30 cellular contexts compared by ENCODE assay signal in genomic region chr13:99734013-99734693, GRCh38.
A peak's percentile ranks its signal among the peaks of the same experiment; 100 is the strongest.
DNase-seq lines count a peak whose midpoint lies in the region; ATAC-seq and FAIRE-seq lines count a peak whose summit lies in the region.
"Had no signal": no experiment of that assay in that cellular context is flagged by ENCODE, and none has a peak within 500 bp of the region (broad histone marks: within the 10 kb centered on the region; RNA-seq: fewer than 3 reads in every experiment).

No MANE protein-coding gene starts in this region.

- no peaks in the 10 kb centered on the region for H3K27me3 ChIP-seq in Karpas-422 (ENCODE audit: low read length)
- H3K27me3 ChIP-seq in iPS-20b (ENCODE audit: insufficient read depth, low read length), result no peaks in the 10 kb centered on the region
- H3K27me3 ChIP-seq in neuronal stem cell (ENCODE audit: control insufficient read depth in 3 of 3, insufficient read depth in 3 of 3, low read depth in 1 of 3, low read length in 3 of 3), result no peaks in the 10 kb centered on the region
- H3K27me3 ChIP-seq: BE2C, MG63 had no signal

- no peak overlapping the region for H3K14ac ChIP-seq in neuronal stem cell (ENCODE audit: low read length)

- no peak overlapping the region for H2AK5ac ChIP-seq in neuronal stem cell (ENCODE audit: low read depth, low read length)

- H4K20me1 ChIP-seq in Karpas-422 (ENCODE audit: insufficient read depth, low read depth, low read length), result no peaks in the 10 kb centered on the region

- H4K91ac ChIP-seq in neuronal stem cell (ENCODE audit: low read depth, low read length, poor library complexity), result no peak overlapping the region

- no peak for ATAC-seq in esophagus mucosa

- no peak overlapping the region for H4K8ac ChIP-seq in neuronal stem cell (ENCODE audit: low read depth, low read length)

- H3K9me2 ChIP-seq in Karpas-422 (replicated peaks; ENCODE audit: insufficient read depth, low read length), result no peaks in the 10 kb centered on the region

- H2AFZ ChIP-seq in Karpas-422 (ENCODE audit: low read length) (0 out of 2 replicates have a peak overlapping the region, but pooled peaks have one; percentile 31), neuronal stem cell (ENCODE audit: low read length) (peak overlapping the region; percentile 49)
- H2AFZ ChIP-seq: PC-9 had no signal

- no peak overlapping the region for H2BK12ac ChIP-seq in neuronal stem cell (ENCODE audit: low read length)

- H3K79me1 ChIP-seq in neuronal stem cell (ENCODE audit: low read depth, low read length), result peaks cover 3% of the 10 kb centered on the region

- no peak overlapping the region for H2BK15ac ChIP-seq in neuronal stem cell (ENCODE audit: low read length)

- H3K18ac ChIP-seq in neuronal stem cell (ENCODE audit: low read length), result no peak overlapping the region

- H3K4me1 ChIP-seq in Karpas-422 (ENCODE audit: low read length) (peaks cover 75% of the 10 kb centered on the region), iPS-20b (ENCODE audit: insufficient read depth, low read length) (peaks cover 39% of the 10 kb centered on the region; the same call in 1 of the 2 replicates), neuronal stem cell (ENCODE audit: control insufficient read depth in 2 of 2, insufficient read depth in 1 of 2, low read depth in 1 of 2, low read length in 2 of 2) (peaks cover 17 to 24% of the 10 kb centered on the region in 2 donors)
- H3K4me1 ChIP-seq: BE2C, SJSA1 had no signal

- H3K4me2 ChIP-seq in Karpas-422 (ENCODE audit: low read depth, low read length, poor library complexity, severe bottlenecking) (peak overlapping the region; percentile 49), neuronal stem cell (ENCODE audit: insufficient read depth, low read length, poor library complexity, severe bottlenecking) (no peak overlapping the region)
- H3K4me2 ChIP-seq: PC-9 had no signal

- no peaks in the 10 kb centered on the region for H3K36me3 ChIP-seq in Karpas-422 (ENCODE audit: insufficient read depth, low read length)
- no peaks in the 10 kb centered on the region for H3K36me3 ChIP-seq in iPS-20b (ENCODE audit: insufficient read depth, low read depth, low read length)
- no peaks in the 10 kb centered on the region for H3K36me3 ChIP-seq in neuronal stem cell (replicated peaks in 1 of 2; ENCODE audit: control insufficient read depth in 2 of 2, insufficient read depth in 2 of 2, low read length in 2 of 2)
- H3K36me3 ChIP-seq: BE2C, MG63, SJSA1 had no signal

- no peak overlapping the region for H2BK120ac ChIP-seq in neuronal stem cell (ENCODE audit: low read depth, low read length)

- peak overlapping the region; percentile 79 for H3K27ac ChIP-seq in Karpas-422 (ENCODE audit: low read length)
- peak overlapping the region; percentile 35 for H3K27ac ChIP-seq in iPS-20b (ENCODE audit: low read length)
- no peak overlapping the region for H3K27ac ChIP-seq in neuronal stem cell (replicated peaks; ENCODE audit: low read length)
- H3K27ac ChIP-seq: HL-60, PC-9, SJSA1 had no signal

- H2BK5ac ChIP-seq in neuronal stem cell (ENCODE audit: low read length), result no peak overlapping the region

- no peaks in the 10 kb centered on the region for H3K9me3 ChIP-seq in Karpas-422 (ENCODE audit: low read length)
- no peaks in the 10 kb centered on the region for H3K9me3 ChIP-seq in iPS-20b (ENCODE audit: insufficient read depth, low read depth, low read length)
- no peaks in the 10 kb centered on the region for H3K9me3 ChIP-seq in neuronal stem cell (replicated peaks in 1 of 2; ENCODE audit: control insufficient read depth in 2 of 2, insufficient read depth in 1 of 2, low read depth in 1 of 2, low read length in 2 of 2)
- H3K9me3 ChIP-seq: BE2C, MG63, SJSA1 had no signal

- DNase-seq in Karpas-422 (peak; percentile 60), neuronal stem cell (ENCODE audit: low spot score) (no peak), SKM-1 treated with dmso at 0.1 percent for 144 hours (lab: John Stamatoyannopoulos, UW; ENCODE audit: unreplicated experiment) (no peak), SK-N-DZ (ENCODE audit: low spot score) (no peak)
- DNase-seq: 8988T; ACHN; BE2C; CD8-positive, alpha-beta memory T cell; DMS 273 treated with DMSO at 0.1 percent for 48 hours; DMS79; EL; KBM-7; MG63; NCI-H1105 treated with DMSO at 0.1 percent for 48 hours; NCI-H146; NCI-H1930; NCI-H446; NCI-H524 treated with DMSO at 0.1 percent for 48 hours; NCI-H774; NK-92 treated with Interleukin-12 subunit alpha and Interleukin-12 subunit beta, amount 100 ng/mL, for 24 hours; PC-9; Right ventricle myocardium superior; RPMI8226 had no signal

- no peaks in the 10 kb centered on the region for H3K79me2 ChIP-seq in Karpas-422 (ENCODE audit: low read length)

- WGBS in neuronal stem cell (ENCODE audit: extremely low coverage in 2 of 2, insufficient read length in 2 of 2, insufficient replicate concordance in 1 of 2), 2 donors, result no CpG with 5 or more reads among the region's 7 CpGs

- no peak overlapping the region for H3K23ac ChIP-seq in neuronal stem cell (ENCODE audit: low read depth, low read length, poor library complexity)

- no peak overlapping the region for H3K4ac ChIP-seq in neuronal stem cell (ENCODE audit: low read length)

- H3K9ac ChIP-seq in Karpas-422 (ENCODE audit: low read length) (peak overlapping the region; percentile 37), iPS-20b (ENCODE audit: low read depth, low read length) (peak overlapping the region; percentile 48; the same call in 1 of the 2 replicates), neuronal stem cell (ENCODE audit: low read depth, low read length, poor library complexity) (no peak overlapping the region)

- peak; percentile 97 for FAIRE-seq in G401.6 (lab: Jason Lieb, UNC)
- FAIRE-seq: GM12892, GM19239 had no signal

- H3K4me3 ChIP-seq in Karpas-422 (ENCODE audit: low read length) (no peak overlapping the region), iPS-20b (ENCODE audit: low read length) (peak overlapping the region; percentile 15; the same call in 1 of the 2 replicates), neuronal stem cell (ENCODE audit: low read length in 2 of 2) (no peak overlapping the region)
- H3K4me3 ChIP-seq: MG63, PC-9, SJSA1 had no signal
